In the genomic region with DNA sequence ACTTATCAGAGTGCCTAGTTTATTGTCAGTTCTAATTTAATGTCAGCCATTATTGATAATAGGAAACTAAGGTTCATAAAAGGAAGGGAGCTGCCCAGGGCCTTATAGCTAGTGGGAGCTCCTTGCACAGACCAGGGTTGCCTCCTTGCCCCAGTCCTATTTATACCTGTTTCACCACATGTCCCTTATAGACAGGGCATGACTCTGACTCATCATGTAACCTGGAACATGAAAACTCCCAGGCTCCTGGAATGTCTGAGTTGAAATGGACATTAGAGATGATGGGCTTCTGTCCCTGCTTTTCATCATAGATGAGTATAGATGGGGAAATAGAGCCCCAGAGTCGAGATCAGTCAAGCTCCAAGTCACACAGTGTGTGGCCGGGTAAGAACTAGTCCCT, we compare ENCODE assay signal across 1 cellular context.
TF ChIP-seq lines count a peak whose summit lies in the region.

No MANE protein-coding gene starts in this region.

TF ChIP-seq in GM23338, 12 proteins besides CTCF, POLR2A, EP300 and RAD21 (continued from another document):
- TF ChIP-seq, protein P1, sequence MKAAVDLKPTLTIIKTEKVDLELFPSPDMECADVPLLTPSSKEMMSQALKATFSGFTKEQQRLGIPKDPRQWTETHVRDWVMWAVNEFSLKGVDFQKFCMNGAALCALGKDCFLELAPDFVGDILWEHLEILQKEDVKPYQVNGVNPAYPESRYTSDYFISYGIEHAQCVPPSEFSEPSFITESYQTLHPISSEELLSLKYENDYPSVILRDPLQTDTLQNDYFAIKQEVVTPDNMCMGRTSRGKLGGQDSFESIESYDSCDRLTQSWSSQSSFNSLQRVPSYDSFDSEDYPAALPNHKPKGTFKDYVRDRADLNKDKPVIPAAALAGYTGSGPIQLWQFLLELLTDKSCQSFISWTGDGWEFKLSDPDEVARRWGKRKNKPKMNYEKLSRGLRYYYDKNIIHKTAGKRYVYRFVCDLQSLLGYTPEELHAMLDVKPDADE (IDR thresholded peaks at IDR 0.05): no peak
- no peak for TF ChIP-seq EZH2phosphoT487 (IDR thresholded peaks at IDR 0.05; ENCODE audit: unreplicated experiment)
- no peak for TF ChIP-seq POLR2AphosphoS5 (IDR thresholded peaks at IDR 0.05; ENCODE audit: low read depth)
- TF ChIP-seq, protein P2, sequence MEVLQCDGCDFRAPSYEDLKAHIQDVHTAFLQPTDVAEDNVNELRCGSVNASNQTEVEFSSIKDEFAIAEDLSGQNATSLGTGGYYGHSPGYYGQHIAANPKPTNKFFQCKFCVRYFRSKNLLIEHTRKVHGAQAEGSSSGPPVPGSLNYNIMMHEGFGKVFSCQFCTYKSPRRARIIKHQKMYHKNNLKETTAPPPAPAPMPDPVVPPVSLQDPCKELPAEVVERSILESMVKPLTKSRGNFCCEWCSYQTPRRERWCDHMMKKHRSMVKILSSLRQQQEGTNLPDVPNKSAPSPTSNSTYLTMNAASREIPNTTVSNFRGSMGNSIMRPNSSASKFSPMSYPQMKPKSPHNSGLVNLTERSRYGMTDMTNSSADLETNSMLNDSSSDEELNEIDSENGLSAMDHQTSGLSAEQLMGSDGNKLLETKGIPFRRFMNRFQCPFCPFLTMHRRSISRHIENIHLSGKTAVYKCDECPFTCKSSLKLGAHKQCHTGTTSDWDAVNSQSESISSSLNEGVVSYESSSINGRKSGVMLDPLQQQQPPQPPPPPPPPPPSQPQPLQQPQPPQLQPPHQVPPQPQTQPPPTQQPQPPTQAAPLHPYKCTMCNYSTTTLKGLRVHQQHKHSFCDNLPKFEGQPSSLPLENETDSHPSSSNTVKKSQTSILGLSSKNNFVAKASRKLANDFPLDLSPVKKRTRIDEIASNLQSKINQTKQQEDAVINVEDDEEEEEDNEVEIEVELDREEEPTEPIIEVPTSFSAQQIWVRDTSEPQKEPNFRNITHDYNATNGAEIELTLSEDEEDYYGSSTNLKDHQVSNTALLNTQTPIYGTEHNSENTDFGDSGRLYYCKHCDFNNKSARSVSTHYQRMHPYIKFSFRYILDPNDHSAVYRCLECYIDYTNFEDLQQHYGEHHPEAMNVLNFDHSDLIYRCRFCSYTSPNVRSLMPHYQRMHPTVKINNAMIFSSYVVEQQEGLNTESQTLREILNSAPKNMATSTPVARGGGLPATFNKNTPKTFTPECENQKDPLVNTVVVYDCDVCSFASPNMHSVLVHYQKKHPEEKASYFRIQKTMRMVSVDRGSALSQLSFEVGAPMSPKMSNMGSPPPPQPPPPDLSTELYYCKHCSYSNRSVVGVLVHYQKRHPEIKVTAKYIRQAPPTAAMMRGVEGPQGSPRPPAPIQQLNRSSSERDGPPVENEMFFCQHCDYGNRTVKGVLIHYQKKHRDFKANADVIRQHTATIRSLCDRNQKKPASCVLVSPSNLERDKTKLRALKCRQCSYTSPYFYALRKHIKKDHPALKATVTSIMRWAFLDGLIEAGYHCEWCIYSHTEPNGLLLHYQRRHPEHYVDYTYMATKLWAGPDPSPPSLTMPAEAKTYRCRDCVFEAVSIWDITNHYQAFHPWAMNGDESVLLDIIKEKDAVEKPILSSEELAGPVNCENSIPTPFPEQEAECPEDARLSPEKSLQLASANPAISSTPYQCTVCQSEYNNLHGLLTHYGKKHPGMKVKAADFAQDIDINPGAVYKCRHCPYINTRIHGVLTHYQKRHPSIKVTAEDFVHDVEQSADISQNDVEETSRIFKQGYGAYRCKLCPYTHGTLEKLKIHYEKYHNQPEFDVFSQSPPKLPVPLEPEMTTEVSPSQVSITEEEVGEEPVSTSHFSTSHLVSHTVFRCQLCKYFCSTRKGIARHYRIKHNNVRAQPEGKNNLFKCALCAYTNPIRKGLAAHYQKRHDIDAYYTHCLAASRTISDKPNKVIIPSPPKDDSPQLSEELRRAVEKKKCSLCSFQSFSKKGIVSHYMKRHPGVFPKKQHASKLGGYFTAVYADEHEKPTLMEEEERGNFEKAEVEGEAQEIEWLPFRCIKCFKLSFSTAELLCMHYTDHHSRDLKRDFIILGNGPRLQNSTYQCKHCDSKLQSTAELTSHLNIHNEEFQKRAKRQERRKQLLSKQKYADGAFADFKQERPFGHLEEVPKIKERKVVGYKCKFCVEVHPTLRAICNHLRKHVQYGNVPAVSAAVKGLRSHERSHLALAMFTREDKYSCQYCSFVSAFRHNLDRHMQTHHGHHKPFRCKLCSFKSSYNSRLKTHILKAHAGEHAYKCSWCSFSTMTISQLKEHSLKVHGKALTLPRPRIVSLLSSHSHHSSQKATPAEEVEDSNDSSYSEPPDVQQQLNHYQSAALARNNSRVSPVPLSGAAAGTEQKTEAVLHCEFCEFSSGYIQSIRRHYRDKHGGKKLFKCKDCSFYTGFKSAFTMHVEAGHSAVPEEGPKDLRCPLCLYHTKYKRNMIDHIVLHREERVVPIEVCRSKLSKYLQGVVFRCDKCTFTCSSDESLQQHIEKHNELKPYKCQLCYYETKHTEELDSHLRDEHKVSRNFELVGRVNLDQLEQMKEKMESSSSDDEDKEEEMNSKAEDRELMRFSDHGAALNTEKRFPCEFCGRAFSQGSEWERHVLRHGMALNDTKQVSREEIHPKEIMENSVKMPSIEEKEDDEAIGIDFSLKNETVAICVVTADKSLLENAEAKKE (CRISPR knock-in tag; IDR thresholded peaks at IDR 0.05): no peak
- TF ChIP-seq JUNB (IDR thresholded peaks at IDR 0.05; ENCODE audit: unreplicated experiment): no peak
